Comparison of ENCODE assay signal across 3 cellular contexts in the genomic region with DNA sequence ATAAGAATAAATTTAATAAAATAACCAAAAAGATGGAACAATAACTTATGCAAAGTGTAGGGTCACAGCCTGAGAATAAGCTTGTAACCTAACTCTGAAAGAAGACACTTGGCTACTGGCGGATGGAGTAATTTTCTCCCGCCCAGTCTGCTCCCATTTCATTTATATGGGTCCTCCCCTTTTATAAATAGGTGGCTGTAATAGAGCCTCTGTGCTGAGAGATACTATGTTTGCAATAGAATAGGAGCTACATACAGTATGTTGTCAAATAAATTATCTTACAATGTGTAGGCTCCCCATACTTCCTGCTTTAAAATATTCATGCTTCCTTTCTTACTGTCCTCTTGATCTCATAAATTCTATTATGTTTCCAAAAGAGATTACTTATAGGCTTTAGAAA.
"Had no signal": no experiment of that assay in that cellular context is flagged by ENCODE, and none has a peak within 500 bp of the region (broad histone marks: within the 10 kb centered on the region; RNA-seq: fewer than 3 reads in every experiment).

No MANE protein-coding gene starts in this region.

- DNase-seq: GDM1, GF-D8 had no signal

- ATAC-seq: GM12878 had no signal

- H3K4me3 ChIP-seq: GM12878 had no signal
